In the genomic region with DNA sequence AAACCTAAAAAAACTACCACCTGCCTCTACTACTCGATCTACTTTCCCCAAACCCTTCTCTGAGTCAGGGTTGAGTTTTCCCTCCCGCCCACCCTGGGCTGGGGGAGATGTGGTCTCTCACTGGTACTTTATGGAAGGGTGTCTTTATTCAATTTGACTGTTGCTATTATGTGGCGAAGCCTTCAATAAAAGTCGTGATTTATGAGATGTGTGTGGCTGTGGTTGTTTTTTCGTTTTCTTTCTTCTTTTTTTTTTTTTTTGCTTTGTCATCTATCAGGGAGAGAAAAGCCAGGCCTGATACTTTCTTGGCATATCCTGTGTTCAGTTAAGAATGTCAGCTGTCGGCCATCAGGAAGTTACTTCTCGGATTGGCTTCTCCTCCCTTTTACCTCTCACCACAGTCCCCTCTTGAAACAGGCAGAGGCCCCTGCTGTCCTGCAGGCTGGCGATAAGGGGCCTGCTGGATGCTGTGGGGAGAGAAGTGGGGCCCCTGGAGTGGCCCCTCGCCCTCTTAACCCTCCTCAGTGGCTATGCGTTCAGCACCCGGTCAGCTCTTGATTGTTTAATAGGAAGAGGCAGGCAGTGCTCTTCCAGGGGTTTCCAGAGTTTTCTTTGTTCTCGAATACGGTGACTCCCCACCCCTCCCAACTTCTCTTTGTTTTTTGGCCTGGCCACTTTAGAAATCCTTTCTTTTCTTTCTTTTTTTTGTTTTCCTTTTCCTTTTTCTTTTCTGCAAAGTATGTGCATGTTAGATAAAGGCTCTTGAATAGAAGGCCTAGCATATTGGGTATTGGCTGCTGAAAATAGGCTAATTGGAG, we compare ENCODE assay signal across 9 cellular contexts.
DNase-seq lines count a peak whose midpoint lies in the region; ATAC-seq, FAIRE-seq and TF ChIP-seq lines count a peak whose summit lies in the region.
"Had no signal": no experiment of that assay in that cellular context is flagged by ENCODE, and none has a peak within 500 bp of the region (broad histone marks: within the 10 kb centered on the region; RNA-seq: fewer than 3 reads in every experiment).

No MANE protein-coding gene starts in this region.

- TF ChIP-seq POLR2A in erythroblast (IDR thresholded peaks at IDR 0.05; ENCODE audit: low read length) = no peak

- H3K9ac ChIP-seq in GM23248 = no peak overlapping the region

- in situ Hi-C loops in ACHN (cut with HindIII; ENCODE audit: low pct_ligation_motif_present, low pct_unique_long_range_greater_than_20kb, low sequenced_read_pairs) = no loop called here
- in situ Hi-C loops in GM23248 (cut with MboI) = no loop called here

- intact Hi-C loops in pancreas (cut with DNase I) = no loop called here

- H3K4me1 ChIP-seq in pancreas (peaks cover 0 to 6% (median 4%) of the 10 kb centered on the region in 3 donors), GM23248 (ENCODE audit: insufficient read depth) (peaks cover 4% of the 10 kb centered on the region)

- ATAC-seq in pancreas (peak in 3 of 4 donors; percentile 35 to 55 (median 52)), GM18861 (IDR thresholded peaks at IDR 0.05; ENCODE audit: unreplicated experiment) (no peak)
- ATAC-seq: natural killer cell treated with Interleukin-12 subunit alpha and Interleukin-12 subunit beta and Interleukin-15 and Interleukin-18, amount 100 ng/mL, for 72 hours had no signal

- H4K20me1 ChIP-seq in GM23248 (ENCODE audit: insufficient read depth) = no peaks in the 10 kb centered on the region

- DNase-seq in GDM1 (lab: John Stamatoyannopoulos, UW) (peak; percentile 85), OCI-M1 (lab: John Stamatoyannopoulos, UW) (peak; percentile 98), erythroblast (lab: John Stamatoyannopoulos, UW) (peak; percentile 62 to 86), pancreas (no peak), ACHN (no peak), GM23248 (no peak), cerebellar nuclear complex (lab: John Stamatoyannopoulos, UW) (no peak)

- H3K27me3 ChIP-seq in pancreas (no peaks in the 10 kb centered on the region), GM23248 (replicated peaks; ENCODE audit: insufficient read depth) (no peaks in the 10 kb centered on the region)

- H3K4me3 ChIP-seq in pancreas (no peak overlapping the region), GM23248 (no peak overlapping the region)

- no peaks in the 10 kb centered on the region for H3F3A ChIP-seq in GM23248 (ENCODE audit: insufficient read depth)

- TF ChIP-seq CTCF in pancreas (IDR thresholded peaks at IDR 0.05) = no peak

- no peak for FAIRE-seq in pancreas (lab: Jason Lieb, UNC)

- no peaks in the 10 kb centered on the region for H3K9me3 ChIP-seq in pancreas
- no peaks in the 10 kb centered on the region for H3K9me3 ChIP-seq in GM23248 (ENCODE audit: low read depth)

- no peaks in the 10 kb centered on the region for H3K36me3 ChIP-seq in pancreas
- H3K36me3 ChIP-seq in GM23248 (ENCODE audit: low read depth) = no peaks in the 10 kb centered on the region

- no peaks in the 10 kb centered on the region for H3K9me2 ChIP-seq in GM23248 (ENCODE audit: insufficient read depth)

- WGBS in pancreas, 2 donors = 67% methylated on average over 13 of the region's 13 CpGs
- WGBS in GM23248 (ENCODE audit: low coverage in 1 of 2, low lambda C conversion rate in 2 of 2, missing lambda C conversion rate in 2 of 2), 2 experiments = 53 to 58% methylated on average over 11 to 13 of the region's 13 CpGs

- no peak overlapping the region for H3K4me2 ChIP-seq in GM23248 (ENCODE audit: unreplicated experiment)

- peak overlapping the region in 2 of 4 donors; percentile 53 to 54 for H3K27ac ChIP-seq in pancreas
- no peak overlapping the region for H3K27ac ChIP-seq in GM23248

- H3K79me2 ChIP-seq in GM23248 (ENCODE audit: insufficient read depth) = no peaks in the 10 kb centered on the region

- H2AFZ ChIP-seq in GM23248 = no peak overlapping the region

Comparison
In these comparisons a context has a peak if more than half of its experiments do, and no peak if none do; other contexts are left out.
1. DNase-seq: peak in GDM1 (single experiment), OCI-M1 (single experiment) and erythroblast (2 of 2); none in pancreas (0 of 6), ACHN (single experiment), GM23248 (single experiment) and cerebellar nuclear complex (0 of 2).